1 cellular context compared by ENCODE assay signal in the genomic region with DNA sequence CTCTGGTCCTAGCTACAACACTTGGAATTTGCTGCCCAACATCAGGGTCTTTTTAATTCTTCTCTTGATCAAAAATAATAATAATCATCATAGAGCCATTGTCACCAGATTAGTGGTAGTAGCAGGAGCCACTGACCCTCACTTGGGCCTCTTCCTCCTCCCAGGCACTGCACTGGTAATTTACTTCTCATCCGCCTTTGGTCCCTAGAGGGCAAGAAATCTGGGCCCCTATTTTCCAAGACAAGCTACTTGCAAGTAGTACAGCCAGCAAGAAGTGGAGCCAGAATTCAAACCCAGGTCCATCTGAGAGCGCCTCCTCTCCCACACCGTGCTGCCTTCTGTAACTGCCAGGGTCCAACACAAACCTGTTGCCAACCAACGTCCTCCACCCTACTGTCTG.
TF ChIP-seq lines count a peak whose summit lies in the region.

No MANE protein-coding gene starts in this region.

TF ChIP-seq in WTC11, 78 proteins besides CTCF, POLR2A, EP300 and RAD21 (continued from another document):
- TF ChIP-seq, protein P1, sequence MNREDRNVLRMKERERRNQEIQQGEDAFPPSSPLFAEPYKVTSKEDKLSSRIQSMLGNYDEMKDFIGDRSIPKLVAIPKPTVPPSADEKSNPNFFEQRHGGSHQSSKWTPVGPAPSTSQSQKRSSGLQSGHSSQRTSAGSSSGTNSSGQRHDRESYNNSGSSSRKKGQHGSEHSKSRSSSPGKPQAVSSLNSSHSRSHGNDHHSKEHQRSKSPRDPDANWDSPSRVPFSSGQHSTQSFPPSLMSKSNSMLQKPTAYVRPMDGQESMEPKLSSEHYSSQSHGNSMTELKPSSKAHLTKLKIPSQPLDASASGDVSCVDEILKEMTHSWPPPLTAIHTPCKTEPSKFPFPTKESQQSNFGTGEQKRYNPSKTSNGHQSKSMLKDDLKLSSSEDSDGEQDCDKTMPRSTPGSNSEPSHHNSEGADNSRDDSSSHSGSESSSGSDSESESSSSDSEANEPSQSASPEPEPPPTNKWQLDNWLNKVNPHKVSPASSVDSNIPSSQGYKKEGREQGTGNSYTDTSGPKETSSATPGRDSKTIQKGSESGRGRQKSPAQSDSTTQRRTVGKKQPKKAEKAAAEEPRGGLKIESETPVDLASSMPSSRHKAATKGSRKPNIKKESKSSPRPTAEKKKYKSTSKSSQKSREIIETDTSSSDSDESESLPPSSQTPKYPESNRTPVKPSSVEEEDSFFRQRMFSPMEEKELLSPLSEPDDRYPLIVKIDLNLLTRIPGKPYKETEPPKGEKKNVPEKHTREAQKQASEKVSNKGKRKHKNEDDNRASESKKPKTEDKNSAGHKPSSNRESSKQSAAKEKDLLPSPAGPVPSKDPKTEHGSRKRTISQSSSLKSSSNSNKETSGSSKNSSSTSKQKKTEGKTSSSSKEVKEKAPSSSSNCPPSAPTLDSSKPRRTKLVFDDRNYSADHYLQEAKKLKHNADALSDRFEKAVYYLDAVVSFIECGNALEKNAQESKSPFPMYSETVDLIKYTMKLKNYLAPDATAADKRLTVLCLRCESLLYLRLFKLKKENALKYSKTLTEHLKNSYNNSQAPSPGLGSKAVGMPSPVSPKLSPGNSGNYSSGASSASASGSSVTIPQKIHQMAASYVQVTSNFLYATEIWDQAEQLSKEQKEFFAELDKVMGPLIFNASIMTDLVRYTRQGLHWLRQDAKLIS (CRISPR knock-in tag; IDR thresholded peaks at IDR 0.05; ENCODE audit: borderline replicate concordance) = no peak
- TF ChIP-seq, protein P2, sequence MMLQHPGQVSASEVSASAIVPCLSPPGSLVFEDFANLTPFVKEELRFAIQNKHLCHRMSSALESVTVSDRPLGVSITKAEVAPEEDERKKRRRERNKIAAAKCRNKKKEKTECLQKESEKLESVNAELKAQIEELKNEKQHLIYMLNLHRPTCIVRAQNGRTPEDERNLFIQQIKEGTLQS (CRISPR knock-in tag; conservative IDR thresholded peaks at IDR 0.05) = no peak
